ENCODE assay signal across 8 cellular contexts in genomic region chr18:35582310-35582682, GRCh38. TPM values are rescaled to one million over a fixed set of nuclear protein-coding genes. Genes with fewer than 3 reads are reported as not detected.
DNase-seq lines count a peak whose midpoint lies in the region; ATAC-seq and TF ChIP-seq lines count a peak whose summit lies in the region.

No MANE protein-coding gene starts in this region.

- H3K79me2 ChIP-seq in neural cell (replicated peaks; ENCODE audit: insufficient read depth, low read length): peaks cover 60% of the 10 kb centered on the region

- no peaks in the 10 kb centered on the region for H3K27me3 ChIP-seq in CD8-positive, alpha-beta memory T cell (ENCODE audit: insufficient read depth, low read length, poor library complexity, severe bottlenecking)
- H3K27me3 ChIP-seq in duodenal mucosa (ENCODE audit: control insufficient read depth in 1 of 2, insufficient read depth in 2 of 2, low read length in 2 of 2): no peaks in the 10 kb centered on the region
- no peaks in the 10 kb centered on the region for H3K27me3 ChIP-seq in neural cell (ENCODE audit: insufficient read depth, low read depth, low read length)

- TF ChIP-seq EP300 in neural cell (conservative IDR thresholded peaks at IDR 0.05; ENCODE audit: poor library complexity, severe bottlenecking): no peak

- H3F3A ChIP-seq in neural cell (ENCODE audit: insufficient read depth, low read length, poor library complexity, severe bottlenecking): no peaks in the 10 kb centered on the region

- H4K20me1 ChIP-seq in neural cell (ENCODE audit: insufficient read depth): peaks cover 6% of the 10 kb centered on the region

- H3K36me3 ChIP-seq in CD8-positive, alpha-beta memory T cell (ENCODE audit: insufficient read depth, low read length): no peaks in the 10 kb centered on the region
- H3K36me3 ChIP-seq in duodenal mucosa (ENCODE audit: control insufficient read depth in 1 of 2, insufficient read depth in 2 of 2, low read length in 2 of 2): no peaks in the 10 kb centered on the region
- H3K36me3 ChIP-seq in neural cell (ENCODE audit: insufficient read depth, low read length): no peaks in the 10 kb centered on the region

- H3K9ac ChIP-seq in duodenal mucosa (ENCODE audit: low read depth in 1 of 2, low read length in 2 of 2) (peak overlapping the region; percentile 67 to 69), neural cell (ENCODE audit: low read length) (peak overlapping the region; percentile 71)

- peaks cover 3 to 9% of the 10 kb centered on the region in 2 donors for H3K27me3 Mint-ChIP-seq in CD8-positive, alpha-beta memory T cell

- peaks cover 13% of the 10 kb centered on the region for H3K4me1 ChIP-seq in CD8-positive, alpha-beta memory T cell (ENCODE audit: insufficient read depth, low read length)
- peaks cover 35% of the 10 kb centered on the region in 2 donors for H3K4me1 ChIP-seq in duodenal mucosa (ENCODE audit: control insufficient read depth in 1 of 2, insufficient read depth in 2 of 2, low read length in 2 of 2)

- TF ChIP-seq RAD21 in neural cell (conservative IDR thresholded peaks at IDR 0.05): no peak

- peaks cover 4% of the 10 kb centered on the region for H3K9me3 ChIP-seq in CD8-positive, alpha-beta memory T cell (ENCODE audit: low read length)
- H3K9me3 ChIP-seq in duodenal mucosa (ENCODE audit: control insufficient read depth in 1 of 2, low read length in 2 of 2): peaks cover 0 to 3% of the 10 kb centered on the region in 2 donors
- H3K9me3 ChIP-seq in neural cell (ENCODE audit: low read length): no peaks in the 10 kb centered on the region

- H3K4me1 Mint-ChIP-seq in CD8-positive, alpha-beta memory T cell: peaks cover 35 to 52% (median 40%) of the 10 kb centered on the region in 3 donors

- no peak for ATAC-seq in HG03025 (IDR thresholded peaks at IDR 0.05; ENCODE audit: low FRiP score, unreplicated experiment)

- H3K27ac ChIP-seq in CD8-positive, alpha-beta memory T cell (ENCODE audit: low read depth, low read length): peak overlapping the region; percentile 34
- no peak overlapping the region for H3K27ac ChIP-seq in duodenal mucosa (ENCODE audit: low read depth, low read length)
- H3K27ac ChIP-seq in neural cell (ENCODE audit: low read length): peak overlapping the region; percentile 25

- CTCF ChIA-PET in CD8-positive, alpha-beta memory T cell (lab: Charles Lee): no interaction called here

- H3K9me3 Mint-ChIP-seq in CD8-positive, alpha-beta memory T cell: no peaks in the 10 kb centered on the region

- TF ChIP-seq CTCF in neural cell (IDR thresholded peaks at IDR 0.05; ENCODE audit: poor library complexity, severe bottlenecking): no peak

- peak overlapping the region; percentile 50 to 93 (median 83) for H3K27ac Mint-ChIP-seq in CD8-positive, alpha-beta memory T cell

- H3K4me2 ChIP-seq in neural cell (ENCODE audit: low read length): peak overlapping the region; percentile 97

- no peak for DNase-seq in CD8-positive, alpha-beta memory T cell
- DNase-seq in NAMALWA (ENCODE audit: low spot score) (peak; percentile 47), DMS153 treated with DMSO at 0.1 percent for 48 hours (lab: John Stamatoyannopoulos, UW; ENCODE audit: unreplicated experiment) (no peak), T1000 (lab: John Stamatoyannopoulos, UW) (no peak), NCI-H2029 (lab: John Stamatoyannopoulos, UW) (no peak)

- peak overlapping the region; percentile 78 to 92 (median 91) for H3K4me3 Mint-ChIP-seq in CD8-positive, alpha-beta memory T cell

- peak overlapping the region; percentile 61 for H3K4me3 ChIP-seq in CD8-positive, alpha-beta memory T cell (ENCODE audit: low read length)
- H3K4me3 ChIP-seq in duodenal mucosa (ENCODE audit: low read depth in 1 of 2, low read length in 2 of 2) (peak overlapping the region; percentile 80 to 86), neural cell (ENCODE audit: low read length) (peak overlapping the region; percentile 85)

- POLR2A ChIA-PET in CD8-positive, alpha-beta memory T cell (lab: Charles Lee): interaction anchor here (1.0 to 1.4 kb wide), 3 partner anchors 34 to 390 kb away, joined by 5 to 13 read pairs (median 10); partner anchors contain the start of genes INO80C and RMP24

- H3K36me3 Mint-ChIP-seq in CD8-positive, alpha-beta memory T cell: no peaks in the 10 kb centered on the region

- H3K9me2 ChIP-seq in neural cell (ENCODE audit: insufficient read depth, low read length): no peaks in the 10 kb centered on the region

- H2AFZ ChIP-seq in neural cell (ENCODE audit: low read depth, low read length): no peak overlapping the region

TF ChIP-seq in neural cell, 6 proteins besides CTCF, POLR2A, EP300 and RAD21:
- TF ChIP-seq MXI1 (conservative IDR thresholded peaks at IDR 0.05; ENCODE audit: poor library complexity, severe bottlenecking) (peak; percentile 6), TAF1 (IDR thresholded peaks at IDR 0.05; ENCODE audit: low read depth) (no peak), POLR2AphosphoS5 (IDR thresholded peaks at IDR 0.05) (no peak)

RNA-seq across cellular contexts. Expression of gene GALNT1, which starts 0.8 kb away (rescaled TPM):
- 10 to 100 TPM; 43.9 to 46.1 TPM for total RNA-seq in CD8-positive, alpha-beta memory T cell
- polyA plus RNA-seq in CD8-positive, alpha-beta memory T cell: 54.8 TPM
- polyA plus RNA-seq in neural cell: 82.3 and 103 TPM in 2 replicates
- polyA minus RNA-seq in neural cell: 141 and 142 TPM in 2 replicates
